In the genomic region with DNA sequence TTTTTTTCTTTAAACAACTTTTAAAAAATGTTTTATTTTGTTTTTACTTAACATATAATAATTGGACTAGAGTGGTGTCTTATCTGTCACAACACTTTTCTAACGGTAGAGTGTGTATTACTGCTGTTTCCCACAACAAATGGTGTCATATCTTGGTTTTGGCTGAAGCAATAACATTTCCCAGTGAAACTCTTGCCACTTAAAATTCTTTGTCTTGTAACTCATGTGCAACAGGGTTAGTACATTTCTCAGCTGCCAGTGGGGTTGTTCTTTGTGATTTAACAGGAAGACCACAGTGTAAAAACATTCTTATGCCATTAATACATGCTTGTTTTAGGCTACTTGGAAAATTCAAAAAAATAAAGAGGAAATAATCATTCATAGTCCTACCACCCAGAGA, we compare ENCODE assay signal across 1 cellular context.
TF ChIP-seq lines count a peak whose summit lies in the region.

No MANE protein-coding gene starts in this region.

TF ChIP-seq in HepG2, 621 proteins besides CTCF, POLR2A, EP300 and RAD21 (continued from another document):
- TF ChIP-seq, protein P1, sequence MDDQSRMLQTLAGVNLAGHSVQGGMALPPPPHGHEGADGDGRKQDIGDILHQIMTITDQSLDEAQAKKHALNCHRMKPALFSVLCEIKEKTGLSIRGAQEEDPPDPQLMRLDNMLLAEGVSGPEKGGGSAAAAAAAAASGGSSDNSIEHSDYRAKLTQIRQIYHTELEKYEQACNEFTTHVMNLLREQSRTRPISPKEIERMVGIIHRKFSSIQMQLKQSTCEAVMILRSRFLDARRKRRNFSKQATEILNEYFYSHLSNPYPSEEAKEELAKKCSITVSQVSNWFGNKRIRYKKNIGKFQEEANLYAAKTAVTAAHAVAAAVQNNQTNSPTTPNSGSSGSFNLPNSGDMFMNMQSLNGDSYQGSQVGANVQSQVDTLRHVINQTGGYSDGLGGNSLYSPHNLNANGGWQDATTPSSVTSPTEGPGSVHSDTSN (CRISPR knock-in tag; IDR thresholded peaks at IDR 0.05; ENCODE audit: borderline replicate concordance), result no peak
- no peak for TF ChIP-seq ZZZ3 (CRISPR knock-in tag; IDR thresholded peaks at IDR 0.05; ENCODE audit: borderline replicate concordance)
